11 cellular contexts compared by ENCODE assay signal in genomic region chrX:151700581-151700980, GRCh38. TPM values are rescaled to one million over a fixed set of nuclear protein-coding genes. Genes with fewer than 3 reads are reported as not detected.
"Had no signal": no experiment of that assay in that cellular context is flagged by ENCODE, and none has a peak within 500 bp of the region (broad histone marks: within the 10 kb centered on the region; RNA-seq: fewer than 3 reads in every experiment).

No MANE protein-coding gene starts in this region.

- H3K4me3 ChIP-seq: GM23248, HAP-1 had no signal

- H3K9me3 ChIP-seq: HAP-1 had no signal

- H3K4me1 ChIP-seq: HAP-1 had no signal

- H3K27ac Mint-ChIP-seq: HFFc6, IgD-negative memory B cell had no signal

- DNase-seq: GM23248, GOT3, H7, HFFc6 had no signal

- H3K4me3 Mint-ChIP-seq: HFFc6, IgD-negative memory B cell had no signal

- H3K27ac ChIP-seq: GM23248, HL-60 had no signal

- ATAC-seq: HCT116, HepG2 had no signal

- H3K4me1 Mint-ChIP-seq: IgD-negative memory B cell had no signal

- H3K36me3 ChIP-seq: HAP-1 had no signal

RNA-seq across cellular contexts. Expression of gene PRRG3, which starts 5.3 kb away (rescaled TPM):
- total RNA-seq: GM23248, H4, HepG2, HFFc6, HT1080 had no signal

RNA-seq across cellular contexts. Expression of gene FATE1, which starts 15.3 kb away (rescaled TPM):
- total RNA-seq: GM23248, H4, H7, HepG2, HFFc6, HT1080 had no signal

RNA-seq across cellular contexts. Expression of gene CNGA2, which starts 34.0 kb away (rescaled TPM):
- total RNA-seq: GM23248, H4, H7, HepG2, HFFc6, HT1080 had no signal
